3 cellular contexts compared by ENCODE assay signal in the genomic region with DNA sequence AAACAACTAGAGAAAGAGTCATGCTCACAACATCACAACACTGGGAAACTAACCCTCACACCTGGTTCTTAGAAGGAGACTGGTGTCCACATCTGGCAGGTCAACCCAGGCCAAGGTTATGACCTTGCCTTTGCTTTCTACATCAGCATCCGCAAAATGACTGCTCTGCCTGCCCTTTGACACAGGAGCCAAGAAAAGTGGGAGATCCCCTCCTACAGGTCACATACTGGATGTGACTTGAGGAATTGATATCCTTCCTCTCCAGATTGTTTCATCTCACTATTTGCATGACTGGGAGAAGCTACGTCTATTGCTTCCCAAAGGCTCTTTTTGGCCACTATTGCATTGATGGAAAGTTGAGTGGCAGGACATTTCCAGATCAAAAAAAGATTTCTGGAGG.
TF ChIP-seq lines count a peak whose summit lies in the region.

No MANE protein-coding gene starts in this region.

TF ChIP-seq in SK-N-SH, 30 proteins besides CTCF, POLR2A, EP300 and RAD21 (continues in another document):
- TF ChIP-seq SIN3A (IDR thresholded peaks at IDR 0.05; ENCODE audit: borderline replicate concordance, low read depth, low read length) (no peak), RFX5 (IDR thresholded peaks at IDR 0.05; ENCODE audit: low read length) (no peak), EZH2phosphoT487 (IDR thresholded peaks at IDR 0.05; ENCODE audit: borderline replicate concordance, low read depth) (no peak), GABPA (IDR thresholded peaks at IDR 0.05; ENCODE audit: low read depth) (no peak), YY1 (IDR thresholded peaks at IDR 0.05; ENCODE audit: low read depth) (no peak), TEAD4 (IDR thresholded peaks at IDR 0.05; ENCODE audit: borderline replicate concordance, insufficient read depth) (no peak), MEF2A (IDR thresholded peaks at IDR 0.05; ENCODE audit: borderline replicate concordance, low read depth) (no peak), MXI1 (IDR thresholded peaks at IDR 0.05; ENCODE audit: low read depth, low read length) (no peak), TCF12 (IDR thresholded peaks at IDR 0.05) (no peak), FOXM1 (IDR thresholded peaks at IDR 0.05; ENCODE audit: low read depth) (no peak), ELF1 (IDR thresholded peaks at IDR 0.05) (no peak)
- TF ChIP-seq, protein P1, sequence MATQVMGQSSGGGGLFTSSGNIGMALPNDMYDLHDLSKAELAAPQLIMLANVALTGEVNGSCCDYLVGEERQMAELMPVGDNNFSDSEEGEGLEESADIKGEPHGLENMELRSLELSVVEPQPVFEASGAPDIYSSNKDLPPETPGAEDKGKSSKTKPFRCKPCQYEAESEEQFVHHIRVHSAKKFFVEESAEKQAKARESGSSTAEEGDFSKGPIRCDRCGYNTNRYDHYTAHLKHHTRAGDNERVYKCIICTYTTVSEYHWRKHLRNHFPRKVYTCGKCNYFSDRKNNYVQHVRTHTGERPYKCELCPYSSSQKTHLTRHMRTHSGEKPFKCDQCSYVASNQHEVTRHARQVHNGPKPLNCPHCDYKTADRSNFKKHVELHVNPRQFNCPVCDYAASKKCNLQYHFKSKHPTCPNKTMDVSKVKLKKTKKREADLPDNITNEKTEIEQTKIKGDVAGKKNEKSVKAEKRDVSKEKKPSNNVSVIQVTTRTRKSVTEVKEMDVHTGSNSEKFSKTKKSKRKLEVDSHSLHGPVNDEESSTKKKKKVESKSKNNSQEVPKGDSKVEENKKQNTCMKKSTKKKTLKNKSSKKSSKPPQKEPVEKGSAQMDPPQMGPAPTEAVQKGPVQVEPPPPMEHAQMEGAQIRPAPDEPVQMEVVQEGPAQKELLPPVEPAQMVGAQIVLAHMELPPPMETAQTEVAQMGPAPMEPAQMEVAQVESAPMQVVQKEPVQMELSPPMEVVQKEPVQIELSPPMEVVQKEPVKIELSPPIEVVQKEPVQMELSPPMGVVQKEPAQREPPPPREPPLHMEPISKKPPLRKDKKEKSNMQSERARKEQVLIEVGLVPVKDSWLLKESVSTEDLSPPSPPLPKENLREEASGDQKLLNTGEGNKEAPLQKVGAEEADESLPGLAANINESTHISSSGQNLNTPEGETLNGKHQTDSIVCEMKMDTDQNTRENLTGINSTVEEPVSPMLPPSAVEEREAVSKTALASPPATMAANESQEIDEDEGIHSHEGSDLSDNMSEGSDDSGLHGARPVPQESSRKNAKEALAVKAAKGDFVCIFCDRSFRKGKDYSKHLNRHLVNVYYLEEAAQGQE (IDR thresholded peaks at IDR 0.05; ENCODE audit: low read depth, low read length) = no peak
- TF ChIP-seq, protein P2, sequence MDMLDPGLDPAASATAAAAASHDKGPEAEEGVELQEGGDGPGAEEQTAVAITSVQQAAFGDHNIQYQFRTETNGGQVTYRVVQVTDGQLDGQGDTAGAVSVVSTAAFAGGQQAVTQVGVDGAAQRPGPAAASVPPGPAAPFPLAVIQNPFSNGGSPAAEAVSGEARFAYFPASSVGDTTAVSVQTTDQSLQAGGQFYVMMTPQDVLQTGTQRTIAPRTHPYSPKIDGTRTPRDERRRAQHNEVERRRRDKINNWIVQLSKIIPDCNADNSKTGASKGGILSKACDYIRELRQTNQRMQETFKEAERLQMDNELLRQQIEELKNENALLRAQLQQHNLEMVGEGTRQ (IDR thresholded peaks at IDR 0.05; ENCODE audit: borderline replicate concordance, low read depth, low read length) = no peak
- TF ChIP-seq, protein P3, sequence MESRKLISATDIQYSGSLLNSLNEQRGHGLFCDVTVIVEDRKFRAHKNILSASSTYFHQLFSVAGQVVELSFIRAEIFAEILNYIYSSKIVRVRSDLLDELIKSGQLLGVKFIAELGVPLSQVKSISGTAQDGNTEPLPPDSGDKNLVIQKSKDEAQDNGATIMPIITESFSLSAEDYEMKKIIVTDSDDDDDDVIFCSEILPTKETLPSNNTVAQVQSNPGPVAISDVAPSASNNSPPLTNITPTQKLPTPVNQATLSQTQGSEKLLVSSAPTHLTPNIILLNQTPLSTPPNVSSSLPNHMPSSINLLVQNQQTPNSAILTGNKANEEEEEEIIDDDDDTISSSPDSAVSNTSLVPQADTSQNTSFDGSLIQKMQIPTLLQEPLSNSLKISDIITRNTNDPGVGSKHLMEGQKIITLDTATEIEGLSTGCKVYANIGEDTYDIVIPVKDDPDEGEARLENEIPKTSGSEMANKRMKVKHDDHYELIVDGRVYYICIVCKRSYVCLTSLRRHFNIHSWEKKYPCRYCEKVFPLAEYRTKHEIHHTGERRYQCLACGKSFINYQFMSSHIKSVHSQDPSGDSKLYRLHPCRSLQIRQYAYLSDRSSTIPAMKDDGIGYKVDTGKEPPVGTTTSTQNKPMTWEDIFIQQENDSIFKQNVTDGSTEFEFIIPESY (IDR thresholded peaks at IDR 0.05; ENCODE audit: borderline replicate concordance, low read depth) = no peak

TF ChIP-seq in SK-N-SH treated with all-trans-retinoic acid at 6 μM for 48 hours, 23 proteins besides CTCF, POLR2A, EP300 and RAD21:
- TF ChIP-seq, protein P4, sequence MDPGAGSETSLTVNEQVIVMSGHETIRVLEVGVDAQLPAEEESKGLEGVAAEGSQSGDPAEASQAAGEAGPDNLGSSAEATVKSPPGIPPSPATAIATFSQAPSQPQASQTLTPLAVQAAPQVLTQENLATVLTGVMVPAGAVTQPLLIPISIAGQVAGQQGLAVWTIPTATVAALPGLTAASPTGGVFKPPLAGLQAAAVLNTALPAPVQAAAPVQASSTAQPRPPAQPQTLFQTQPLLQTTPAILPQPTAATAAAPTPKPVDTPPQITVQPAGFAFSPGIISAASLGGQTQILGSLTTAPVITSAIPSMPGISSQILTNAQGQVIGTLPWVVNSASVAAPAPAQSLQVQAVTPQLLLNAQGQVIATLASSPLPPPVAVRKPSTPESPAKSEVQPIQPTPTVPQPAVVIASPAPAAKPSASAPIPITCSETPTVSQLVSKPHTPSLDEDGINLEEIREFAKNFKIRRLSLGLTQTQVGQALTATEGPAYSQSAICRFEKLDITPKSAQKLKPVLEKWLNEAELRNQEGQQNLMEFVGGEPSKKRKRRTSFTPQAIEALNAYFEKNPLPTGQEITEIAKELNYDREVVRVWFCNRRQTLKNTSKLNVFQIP (CRISPR knock-in tag; IDR thresholded peaks at IDR 0.05; ENCODE audit: borderline replicate concordance, low read depth) = no peak
- TF ChIP-seq ISL1 (CRISPR knock-in tag; IDR thresholded peaks at IDR 0.05) = no peak
TF ChIP-seq in SK-N-SH treated with all-trans-retinoic acid at 6 μM for 48 hours: peak in this region for 0.

TF ChIP-seq in WTC11, 78 proteins besides CTCF, POLR2A, EP300 and RAD21:
- TF ChIP-seq ATF1 (CRISPR knock-in tag; IDR thresholded peaks at IDR 0.05) (no peak), SOX15 (CRISPR knock-in tag; IDR thresholded peaks at IDR 0.05) (no peak), ESRRA (CRISPR knock-in tag; IDR thresholded peaks at IDR 0.05; ENCODE audit: borderline replicate concordance) (no peak), JUN (CRISPR knock-in tag; IDR thresholded peaks at IDR 0.05) (no peak)
- TF ChIP-seq, protein P5, sequence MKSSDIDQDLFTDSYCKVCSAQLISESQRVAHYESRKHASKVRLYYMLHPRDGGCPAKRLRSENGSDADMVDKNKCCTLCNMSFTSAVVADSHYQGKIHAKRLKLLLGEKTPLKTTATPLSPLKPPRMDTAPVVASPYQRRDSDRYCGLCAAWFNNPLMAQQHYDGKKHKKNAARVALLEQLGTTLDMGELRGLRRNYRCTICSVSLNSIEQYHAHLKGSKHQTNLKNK (CRISPR knock-in tag; IDR thresholded peaks at IDR 0.05) = no peak
TF ChIP-seq in WTC11: peak in this region for 0.
